ENCODE assay signal across 9 cellular contexts in the genomic region with DNA sequence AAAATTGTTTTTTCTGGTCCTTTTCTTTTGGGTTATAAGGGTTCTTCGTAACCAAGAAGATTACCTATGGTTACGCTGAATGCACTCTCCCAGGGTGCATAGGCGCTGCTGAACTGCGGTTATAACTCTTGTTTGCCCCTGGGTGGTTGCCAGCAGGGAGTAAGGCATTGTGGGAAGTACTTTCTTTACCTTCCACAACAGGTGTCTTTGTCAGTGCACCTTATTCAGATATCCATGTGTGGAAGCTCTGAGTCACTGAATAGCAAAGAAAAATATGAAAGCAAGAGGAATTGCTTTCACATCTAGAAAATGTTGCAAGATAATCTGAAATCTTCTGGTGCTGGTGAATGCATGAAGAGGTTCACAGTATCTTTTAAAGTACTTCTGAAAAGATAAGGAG.
DNase-seq lines count a peak whose midpoint lies in the region; ATAC-seq and TF ChIP-seq lines count a peak whose summit lies in the region.
"Had no signal": no experiment of that assay in that cellular context is flagged by ENCODE, and none has a peak within 500 bp of the region (broad histone marks: within the 10 kb centered on the region; RNA-seq: fewer than 3 reads in every experiment).

No MANE protein-coding gene starts in this region.

- H3K27me3 ChIP-seq in WERI-Rb-1 (ENCODE audit: insufficient read depth, low read depth, severe bottlenecking) = no peaks in the 10 kb centered on the region
- no peaks in the 10 kb centered on the region for H3K27me3 ChIP-seq in spleen (replicated peaks in 1 of 7)

- H3K9me3 Mint-ChIP-seq in MCF 10A (ENCODE audit: unreplicated experiment) (no peaks in the 10 kb centered on the region), nephron progenitor cell (no peaks in the 10 kb centered on the region)
- H3K9me3 Mint-ChIP-seq: neural crest cell had no signal

- H3K4me1 ChIP-seq in spleen = peaks cover 0 to 40% (median 14%) of the 10 kb centered on the region in 6 donors

- intact Hi-C loops in MCF 10A (cut with micrococcal nuclease) = no loop called here
- intact Hi-C loops in spleen (cut with DNase I; ENCODE audit: low total_unique reads) = loop anchor here (10.0 kb wide), 1 partner anchor 109 kb away; no protein-coding TSS in a partner anchor

- H3K9me3 ChIP-seq in WERI-Rb-1 (ENCODE audit: severe bottlenecking) (no peaks in the 10 kb centered on the region), spleen (no peaks in the 10 kb centered on the region)

- POLR2A ChIA-PET in MCF 10A (lab: Yijun Ruan, JAX) = interaction anchor here (0.6 to 1.6 kb wide), 4 partner anchors 11 to 653 kb away, joined by 3 to 4 read pairs (median 4); no protein-coding TSS in a partner anchor

- H3K4me3 ChIP-seq in WERI-Rb-1 (ENCODE audit: low read depth, low read length) = no peak overlapping the region
- H3K4me3 ChIP-seq in spleen = peak overlapping the region in 2 of 8 donors; percentile 42 to 61

- H3K36me3 ChIP-seq in WERI-Rb-1 (no peaks in the 10 kb centered on the region), spleen (peaks cover 0 to 4% (median 0%) of the 10 kb centered on the region in 6 donors)

- CTCF ChIA-PET in MCF 10A (lab: Yijun Ruan, JAX) = interaction anchor here (0.7 to 2.0 kb wide), 4 partner anchors 10 to 613 kb away, joined by 3 to 7 read pairs (median 4); no protein-coding TSS in a partner anchor

- DNase-seq in HPDE6-E6E7 (ENCODE audit: extremely low spot score) (peak; percentile 72), NCI-H510A treated with DMSO at 0.1 percent for 48 hours (lab: John Stamatoyannopoulos, UW) (peak; percentile 97), MCF 10A (ENCODE audit: unreplicated experiment) (peak; percentile 66), nephron progenitor cell (no peak), WERI-Rb-1 (no peak), spleen (no peak)

- H3K4me3 Mint-ChIP-seq in MCF 10A (ENCODE audit: unreplicated experiment) (no peak overlapping the region), nephron progenitor cell (peak overlapping the region; percentile 72)
- H3K4me3 Mint-ChIP-seq: neural crest cell had no signal

- no peak for ATAC-seq in HG02885 (IDR thresholded peaks at IDR 0.05; ENCODE audit: poor library complexity, unreplicated experiment)
- no peak for ATAC-seq in HG03342 (IDR thresholded peaks at IDR 0.05; ENCODE audit: unreplicated experiment)

- H3K27ac ChIP-seq in WERI-Rb-1 (no peak overlapping the region), spleen (peak overlapping the region in 3 of 8 donors; percentile 50 to 71 (median 60))

- H3K27me3 Mint-ChIP-seq in MCF 10A (ENCODE audit: insufficient read depth, unreplicated experiment) = no peaks in the 10 kb centered on the region
- peaks cover 17% of the 10 kb centered on the region for H3K27me3 Mint-ChIP-seq in nephron progenitor cell (ENCODE audit: low read depth, poor library complexity)

- H3K36me3 Mint-ChIP-seq in MCF 10A (ENCODE audit: insufficient read depth, unreplicated experiment) = peaks cover 10% of the 10 kb centered on the region
- no peaks in the 10 kb centered on the region for H3K36me3 Mint-ChIP-seq in nephron progenitor cell (ENCODE audit: low read depth)

- H3K4me1 Mint-ChIP-seq in MCF 10A (ENCODE audit: insufficient read depth, unreplicated experiment) (no peaks in the 10 kb centered on the region), nephron progenitor cell (peaks cover 15% of the 10 kb centered on the region)

- H3K27ac Mint-ChIP-seq in MCF 10A (ENCODE audit: low read depth, unreplicated experiment) (no peak overlapping the region), nephron progenitor cell (no peak overlapping the region)

- BruUV-seq in MCF 10A (replicated peaks; lab: Mats Ljungman, UMichigan) = no TSS peak

- no peak for TF ChIP-seq POLR2A in spleen (IDR thresholded peaks at IDR 0.05)

- no peak for TF ChIP-seq CTCF in MCF 10A (IDR thresholded peaks at IDR 0.05; ENCODE audit: unreplicated experiment)
- no peak for TF ChIP-seq CTCF in nephron progenitor cell (IDR thresholded peaks at IDR 0.05)
- TF ChIP-seq CTCF in WERI-Rb-1 (IDR thresholded peaks at IDR 0.05; ENCODE audit: low read depth, low read length) = no peak
- no peak for TF ChIP-seq CTCF in spleen (IDR thresholded peaks at IDR 0.05 in 8 of 11, conservative IDR thresholded peaks at IDR 0.05 in 3 of 11)

- WGBS in spleen, 5 donors = 56 to 78% (median 74%) methylated on average over 4 of the region's 4 CpGs

Comparison
In these comparisons a context has a peak if more than half of its experiments do, and no peak if none do; other contexts are left out.
1. DNase-seq: peak in HPDE6-E6E7 (single experiment), NCI-H510A treated with DMSO at 0.1 percent for 48 hours (single experiment) and MCF 10A (single experiment); none in nephron progenitor cell (single experiment), WERI-Rb-1 (single experiment) and spleen (single experiment).